27 cellular contexts compared by ENCODE assay signal in genomic region chrX:22627576-22627975, GRCh38.
"Had no signal": no experiment of that assay in that cellular context is flagged by ENCODE, and none has a peak within 500 bp of the region (broad histone marks: within the 10 kb centered on the region; RNA-seq: fewer than 3 reads in every experiment).

No MANE protein-coding gene starts in this region.

- H3K4me1 ChIP-seq: pancreas, prostate gland, right lobe of liver, spleen, suprapubic skin, testis, transverse colon, upper lobe of right lung, vagina had no signal

- H3K4me3 ChIP-seq: pancreas, prostate gland, right lobe of liver, skin epidermis, smooth muscle cell, spleen, suprapubic skin, testis, tibial artery, transverse colon, upper lobe of right lung, vagina had no signal

- H3K36me3 ChIP-seq: neutrophil, pancreas, prostate gland, right lobe of liver, spleen, suprapubic skin, tibial artery, transverse colon, upper lobe of right lung, vagina had no signal

- H3K27ac ChIP-seq: neutrophil, pancreas, prostate gland, right lobe of liver, skin epidermis, spleen, suprapubic skin, testis, tibial artery, upper lobe of right lung, vagina had no signal

- H3K9me3 ChIP-seq: neutrophil, pancreas, prostate gland, right lobe of liver, spleen, suprapubic skin, testis, tibial artery, transverse colon, upper lobe of right lung, vagina had no signal

- H3K27me3 ChIP-seq: neutrophil, right lobe of liver, spleen, suprapubic skin, testis, tibial artery, transverse colon, upper lobe of right lung, vagina had no signal

- ATAC-seq: naive thymus-derived CD8-positive, alpha-beta T cell; natural killer cell treated with Interleukin-12 subunit alpha and Interleukin-12 subunit beta and Interleukin-15 and Interleukin-18, amount 100 ng/mL, for 72 hours; pancreas; right cardiac atrium; right lobe of liver; stimulated activated memory B cell treated with anti-CD40 and anti-IgM and Interleukin-4, amounts not matched to agents 10 μg/mL and 1 μg/mL and 100 μg/mL, for 72 hours; stimulated activated naive CD8-positive, alpha-beta T cell treated with anti-CD3 and anti-CD28 coated beads, Interleukin-15, amount 100 ng/mL, for 72 hours; stimulated activated naive CD8-positive, alpha-beta T cell treated with anti-CD3 and anti-CD28 coated beads, Interleukin-15, Interleukin-2, amounts not matched to agents 100 U/mL and 50 U/mL, for 24 hours; upper lobe of right lung had no signal

- DNase-seq: naive thymus-derived CD8-positive, alpha-beta T cell; nephron progenitor cell; nucleus accumbens; pancreas; right cardiac atrium; right lobe of liver; spleen; stimulated activated CD4-positive, alpha-beta T cell treated with anti-CD3 and anti-CD28 coated beads, Interleukin-12 subunit alpha, Interleukin-12 subunit beta, amount 100 ng/mL, for 4 hours; stimulated activated CD4-positive, alpha-beta T cell treated with anti-CD3 and anti-CD28 coated beads, Interleukin-1b, Interleukin-23, amount 100 ng/mL, for 48 hours; stimulated activated CD4-positive, alpha-beta T cell treated with anti-CD3 and anti-CD28 coated beads, Interleukin-4, amount 100 ng/mL, for 1 hour; stimulated activated CD4-positive, alpha-beta T cell treated with anti-CD3 and anti-CD28 coated beads, Interleukin-4, amount 100 ng/mL, for 4 hours; stimulated activated CD8-positive, alpha-beta memory T cell treated with anti-CD3 and anti-CD28 coated beads, Interleukin-4, amount 100 ng/mL, for 48 hours; stimulated activated naive CD4-positive, alpha-beta T cell; stimulated activated naive CD8-positive, alpha-beta T cell treated with anti-CD3 and anti-CD28 coated beads, Interleukin-15, amount 100 ng/mL, for 72 hours; stimulated activated naive CD8-positive, alpha-beta T cell treated with anti-CD3 and anti-CD28 coated beads, Interleukin-15, Interleukin-2, amounts not matched to agents 100 U/mL and 50 U/mL, for 24 hours; tibial artery; transverse colon; upper lobe of right lung had no signal
